In genomic region chrX:13082286-13083065, GRCh38 we compare ENCODE assay signal across 13 cellular contexts. TPM values are rescaled to one million over a fixed set of nuclear protein-coding genes. Genes with fewer than 3 reads are reported as not detected.
DNase-seq lines count a peak whose midpoint lies in the region; ATAC-seq, FAIRE-seq and TF ChIP-seq lines count a peak whose summit lies in the region.
"Had no signal": no experiment of that assay in that cellular context is flagged by ENCODE, and none has a peak within 500 bp of the region (broad histone marks: within the 10 kb centered on the region; RNA-seq: fewer than 3 reads in every experiment).

No MANE protein-coding gene starts in this region.

- H3K27ac Mint-ChIP-seq in CD4-positive, alpha-beta memory T cell = peak overlapping the region; percentile 90 to 97 (median 94)
- H3K27ac Mint-ChIP-seq in H9 (no peak overlapping the region), naive B cell (peak overlapping the region; percentile 91 to 97 (median 96))
- peak overlapping the region; percentile 88 for H3K27ac Mint-ChIP-seq in activated naive CD4-positive, alpha-beta T cell treated with anti-CD3 and anti-CD28 coated beads, Interleukin-2, amount 50 U/mL, for 24 hours

- peaks cover 98% of the 10 kb centered on the region for H3K4me1 ChIP-seq in CD4-positive, alpha-beta memory T cell (ENCODE audit: insufficient read depth, low read length)
- H3K4me1 ChIP-seq in H9 (ENCODE audit: insufficient read depth, low read length) (no peaks in the 10 kb centered on the region; the same call in 1 of the 2 replicates), body of pancreas (peaks cover 10% of the 10 kb centered on the region)

- no peaks in the 10 kb centered on the region for H3K36me3 ChIP-seq in CD4-positive, alpha-beta memory T cell (ENCODE audit: insufficient read depth, low read length)
- H3K36me3 ChIP-seq in body of pancreas (replicated peaks in 1 of 2; ENCODE audit: insufficient read depth in 1 of 2, low read depth in 2 of 2) = no peaks in the 10 kb centered on the region

- H2BK20ac ChIP-seq in H9 (ENCODE audit: low read depth, low read length, poor library complexity, severe bottlenecking) = no peak overlapping the region

- H3T11ph ChIP-seq in H9 (ENCODE audit: low read length) = peak overlapping the region; percentile 36

- no peak overlapping the region for H2BK12ac ChIP-seq in H9 (ENCODE audit: insufficient read length, low read depth, low read length)

- no peak overlapping the region for H3K14ac ChIP-seq in H9 (ENCODE audit: insufficient read depth, low read length)

- H2BK120ac ChIP-seq in H9 (ENCODE audit: low read depth, low read length, poor library complexity, severe bottlenecking) = no peak overlapping the region

- no peak overlapping the region for H3K4me3 ChIP-seq in CD4-positive, alpha-beta memory T cell (ENCODE audit: low read length in 2 of 2)
- no peak overlapping the region for H3K4me3 ChIP-seq in body of pancreas
- H3K4me3 ChIP-seq: SK-N-MC had no signal

- H3K4ac ChIP-seq in H9 (ENCODE audit: low read depth, low read length) = no peak overlapping the region

- peaks cover 56 to 97% (median 76%) of the 10 kb centered on the region in 4 donors for H3K4me1 Mint-ChIP-seq in CD4-positive, alpha-beta memory T cell
- H3K4me1 Mint-ChIP-seq in H9 (peaks cover 17 to 18% of the 10 kb centered on the region in 2 experiments), naive B cell (peaks cover 54 to 98% (median 69%) of the 10 kb centered on the region in 3 donors)
- peaks cover 92% of the 10 kb centered on the region for H3K4me1 Mint-ChIP-seq in activated naive CD4-positive, alpha-beta T cell treated with anti-CD3 and anti-CD28 coated beads, Interleukin-2, amount 50 U/mL, for 24 hours

- DNase-seq in CD4-positive, alpha-beta memory T cell = peak in 3 of 5 donors; percentile 24 to 60 (median 34)
- no peak for DNase-seq in H9
- no peak for DNase-seq in naive B cell
- DNase-seq in body of pancreas = no peak
- DNase-seq in Kasumi-1 (lab: John Stamatoyannopoulos, UW) = no peak
- no peak for DNase-seq in RCC 7860 (ENCODE audit: low spot score)
- DNase-seq: NCI-H345 had no signal

- H3K23ac ChIP-seq in H9 (ENCODE audit: insufficient read length, low read depth, low read length) = no peak overlapping the region

- no peak overlapping the region for H2BK5ac ChIP-seq in H9 (ENCODE audit: insufficient read length, low read length)

- H3K27ac ChIP-seq in CD4-positive, alpha-beta memory T cell (ENCODE audit: low read depth, low read length) = peak overlapping the region; percentile 56
- H3K27ac ChIP-seq in H9 (ENCODE audit: insufficient read length, low read depth, low read length) = no peak overlapping the region
- H3K27ac ChIP-seq in body of pancreas = peak overlapping the region in 1 of 4 donors; percentile 32
- H3K27ac ChIP-seq: SK-N-MC had no signal

- H2BK15ac ChIP-seq in H9 (ENCODE audit: low read depth, low read length) = no peak overlapping the region

- no peaks in the 10 kb centered on the region for H3K27me3 ChIP-seq in CD4-positive, alpha-beta memory T cell (ENCODE audit: insufficient read depth, low read length)
- H3K27me3 ChIP-seq in H9 (ENCODE audit: insufficient read depth, low read length) (no peaks in the 10 kb centered on the region), body of pancreas (no peaks in the 10 kb centered on the region)

- H4K91ac ChIP-seq in H9 (ENCODE audit: insufficient read length, low read depth, low read length) = no peak overlapping the region

- H3K9me3 ChIP-seq in CD4-positive, alpha-beta memory T cell (ENCODE audit: control insufficient read depth in 1 of 2, low read length in 2 of 2) = no peaks in the 10 kb centered on the region
- no peaks in the 10 kb centered on the region for H3K9me3 ChIP-seq in H9 (ENCODE audit: control insufficient read depth, low read depth, low read length)
- H3K9me3 ChIP-seq in body of pancreas = no peaks in the 10 kb centered on the region

- H3K36me3 Mint-ChIP-seq in CD4-positive, alpha-beta memory T cell = peaks cover 0 to 1% of the 10 kb centered on the region in 2 donors
- no peaks in the 10 kb centered on the region; a peak in 2 of 7 replicates for H3K36me3 Mint-ChIP-seq in H9 (ENCODE audit: insufficient read depth in 1 of 3, low read depth in 3 of 3)
- no peaks in the 10 kb centered on the region for H3K36me3 Mint-ChIP-seq in activated naive CD4-positive, alpha-beta T cell treated with anti-CD3 and anti-CD28 coated beads, Interleukin-2, amount 50 U/mL, for 24 hours
- H3K36me3 Mint-ChIP-seq in naive B cell = no peaks in the 10 kb centered on the region

- TF ChIP-seq POLR2A in body of pancreas (IDR thresholded peaks at IDR 0.05) = no peak

- no peaks in the 10 kb centered on the region for H4K20me1 ChIP-seq in H9 (ENCODE audit: control insufficient read depth, insufficient read depth, insufficient read length)

- no peak overlapping the region for H4K5ac ChIP-seq in H9 (ENCODE audit: insufficient read length, low read depth, low read length)

- H3K23me2 ChIP-seq in H9 (ENCODE audit: insufficient read length, low read depth, low read length, poor library complexity, severe bottlenecking) = no peaks in the 10 kb centered on the region

- no peak overlapping the region for H3K4me2 ChIP-seq in H9 (ENCODE audit: insufficient read depth, insufficient read length, low read length)

- no peak overlapping the region for H2AFZ ChIP-seq in H9 (ENCODE audit: low read length)

- H2AK5ac ChIP-seq in H9 (ENCODE audit: insufficient read length, low read length) = no peak overlapping the region

- H3K4me3 Mint-ChIP-seq in CD4-positive, alpha-beta memory T cell = peak overlapping the region; percentile 15 to 80 (median 60)
- H3K4me3 Mint-ChIP-seq in H9 (no peak overlapping the region), naive B cell (peak overlapping the region in 7 of 8 donors; percentile 20 to 76 (median 68))
- peak overlapping the region; percentile 31 for H3K4me3 Mint-ChIP-seq in activated naive CD4-positive, alpha-beta T cell treated with anti-CD3 and anti-CD28 coated beads, Interleukin-2, amount 50 U/mL, for 24 hours

- intact Hi-C loops in CD4-positive, alpha-beta memory T cell (cut with micrococcal nuclease) = no loop called here
- intact Hi-C loops in body of pancreas (cut with DNase I) = no loop called here

- CTCF ChIA-PET in CD4-positive, alpha-beta memory T cell (lab: Charles Lee; ENCODE audit: partially characterized antibody) = interaction anchor here (1.2 to 2.6 kb wide), 12 partner anchors 9 to 405 kb away, joined by 3 to 18 read pairs (median 7); no protein-coding TSS in a partner anchor

- H3K79me1 ChIP-seq in H9 (ENCODE audit: insufficient read depth, low read depth, low read length, poor library complexity, severe bottlenecking) = no peaks in the 10 kb centered on the region

- H4K8ac ChIP-seq in H9 (replicated peaks; ENCODE audit: insufficient read length, low read depth, low read length) = no peak overlapping the region

- TF ChIP-seq CTCF in H9 (conservative IDR thresholded peaks at IDR 0.05) (no peak), body of pancreas (IDR thresholded peaks at IDR 0.05) (no peak)

- H3K9me3 Mint-ChIP-seq in CD4-positive, alpha-beta memory T cell = no peaks in the 10 kb centered on the region
- H3K9me3 Mint-ChIP-seq in H9 (peaks cover 66 to 70% of the 10 kb centered on the region in 2 experiments), naive B cell (peaks cover 0 to 8% (median 0%) of the 10 kb centered on the region in 7 donors)
- no peaks in the 10 kb centered on the region for H3K9me3 Mint-ChIP-seq in activated naive CD4-positive, alpha-beta T cell treated with anti-CD3 and anti-CD28 coated beads, Interleukin-2, amount 50 U/mL, for 24 hours

- no peak overlapping the region for H3K9ac ChIP-seq in H9 (ENCODE audit: extremely low read depth, insufficient read length, low read length)

- peak in 1 of 2 donors; percentile 27 for ATAC-seq in naive B cell (ENCODE audit: low read depth in 2 of 2)
- ATAC-seq in body of pancreas = no peak
- no peak for ATAC-seq in GM21526 (IDR thresholded peaks at IDR 0.05; ENCODE audit: low FRiP score, unreplicated experiment)

- no CpG with 5 or more reads among the region's 11 CpGs for WGBS in H9 (ENCODE audit: extremely low coverage, insufficient read length, low lambda C conversion rate)
- WGBS in body of pancreas, 2 donors = 76 to 77% methylated on average over 9 to 11 of the region's 11 CpGs

- no peaks in the 10 kb centered on the region for H3K79me2 ChIP-seq in H9 (ENCODE audit: insufficient read depth, low read length)

- no peaks in the 10 kb centered on the region for H3K27me3 Mint-ChIP-seq in CD4-positive, alpha-beta memory T cell
- no peaks in the 10 kb centered on the region; the same call in 1 of the 2 replicates for H3K27me3 Mint-ChIP-seq in H9 (ENCODE audit: low read depth)
- no peaks in the 10 kb centered on the region for H3K27me3 Mint-ChIP-seq in activated naive CD4-positive, alpha-beta T cell treated with anti-CD3 and anti-CD28 coated beads, Interleukin-2, amount 50 U/mL, for 24 hours
- no peaks in the 10 kb centered on the region for H3K27me3 Mint-ChIP-seq in naive B cell

- H3K56ac ChIP-seq in H9 (ENCODE audit: insufficient read length, low read depth, low read length) = no peak overlapping the region

- POLR2A ChIA-PET in CD4-positive, alpha-beta memory T cell (lab: Charles Lee; ENCODE audit: partially characterized antibody) = interaction anchor here (0.6 to 32.7 kb wide), 24 partner anchors 9 to 651 kb away, joined by 3 to 1769 read pairs (median 6); partner anchors contain the start of genes RAB9A and TMSB4X

- no peak for FAIRE-seq in RCC 7860 (lab: Jason Lieb, UNC)
- FAIRE-seq: D721Med had no signal

- H3K18ac ChIP-seq in H9 (ENCODE audit: insufficient read length, low read depth, low read length) = no peak overlapping the region

RNA-seq across cellular contexts. Expression of gene FAM9C, which starts 38.1 kb away (rescaled TPM):
- total RNA-seq in CD4-positive, alpha-beta memory T cell = not detected
- polyA plus RNA-seq in CD4-positive, alpha-beta memory T cell = under 1 TPM in 1 of 2 donors, not detected in 1; 0.34 TPM
- 0.09 TPM in 1 of 2 replicates, not detected in the other for total RNA-seq in H9 (2021)
- not detected for polyA plus RNA-seq in naive B cell (ENCODE audit: low read depth in 6 of 6)
- not detected for total RNA-seq in body of pancreas
- total RNA-seq: cerebellum, liver had no signal
- polyA plus RNA-seq: liver had no signal

Comparison
In these comparisons a context has a peak if more than half of its experiments do, and no peak if none do; other contexts are left out.
1. DNase-seq: peak in CD4-positive, alpha-beta memory T cell (3 of 5); none in H9 (single experiment), naive B cell (single experiment), body of pancreas (0 of 4), Kasumi-1 (0 of 2) and RCC 7860 (single experiment).
2. H3K27ac Mint-ChIP-seq: peak in CD4-positive, alpha-beta memory T cell (7 of 7), activated naive CD4-positive, alpha-beta T cell treated with anti-CD3 and anti-CD28 coated beads, Interleukin-2, amount 50 U/mL, for 24 hours (single experiment) and naive B cell (6 of 6); none in H9 (0 of 3).
3. H3K4me3 Mint-ChIP-seq: peak in CD4-positive, alpha-beta memory T cell (8 of 8), activated naive CD4-positive, alpha-beta T cell treated with anti-CD3 and anti-CD28 coated beads, Interleukin-2, amount 50 U/mL, for 24 hours (single experiment) and naive B cell (7 of 8); none in H9 (0 of 2).